8 cellular contexts compared by ENCODE assay signal in genomic region chr3:157176108-157176507, GRCh38. TPM values are rescaled to one million over a fixed set of nuclear protein-coding genes. Genes with fewer than 3 reads are reported as not detected.
DNase-seq lines count a peak whose midpoint lies in the region; ATAC-seq and TF ChIP-seq lines count a peak whose summit lies in the region.

No MANE protein-coding gene starts in this region.

- peak overlapping the region; percentile 91 to 100 (median 98) for H3K27ac Mint-ChIP-seq in naive thymus-derived CD4-positive, alpha-beta T cell

- H3K4me3 Mint-ChIP-seq in naive thymus-derived CD4-positive, alpha-beta T cell, result peak overlapping the region; percentile 86 to 99 (median 93)

- H3K27me3 Mint-ChIP-seq in naive thymus-derived CD4-positive, alpha-beta T cell, result peaks cover 0 to 8% (median 0%) of the 10 kb centered on the region in 5 donors

- POLR2A ChIA-PET in naive thymus-derived CD4-positive, alpha-beta T cell (lab: Charles Lee), result interaction anchor here (1.0 to 8.2 kb wide), 14 partner anchors 8 to 1468 kb away, joined by 3 to 520 read pairs (median 8); partner anchors contain the start of genes CCNL1, SSR3 and TIPARP

- peaks cover 0 to 30% (median 2%) of the 10 kb centered on the region in 11 donors for H3K9me3 Mint-ChIP-seq in naive thymus-derived CD4-positive, alpha-beta T cell

- peak overlapping the region; percentile 74 for H3K4me3 ChIP-seq in LNCaP clone FGC (ENCODE audit: low read depth, low read length)
- peak overlapping the region; percentile 73 for H3K4me3 ChIP-seq in naive thymus-derived CD4-positive, alpha-beta T cell (ENCODE audit: low read length)

- H3K36me3 ChIP-seq in naive thymus-derived CD4-positive, alpha-beta T cell (ENCODE audit: control insufficient read depth in 2 of 3, insufficient read depth in 3 of 3, low read length in 3 of 3), result no peaks in the 10 kb centered on the region

- H3K9me3 ChIP-seq in naive thymus-derived CD4-positive, alpha-beta T cell (ENCODE audit: control insufficient read depth in 2 of 3, low read length in 3 of 3), result no peaks in the 10 kb centered on the region

- H3K27ac ChIP-seq in cingulate gyrus (ENCODE audit: low read depth, low read length), result peak overlapping the region; percentile 16
- H3K27ac ChIP-seq in naive thymus-derived CD4-positive, alpha-beta T cell (ENCODE audit: low read depth, low read length), result peak overlapping the region; percentile 89

- DNase-seq in AG20443 (ENCODE audit: low spot score), result peak; percentile 30
- no peak for DNase-seq in LNCaP clone FGC (ENCODE audit: low read depth)
- no peak for DNase-seq in naive thymus-derived CD4-positive, alpha-beta T cell
- no peak for DNase-seq in middle frontal gyrus (ENCODE audit: extremely low spot score, low spot score)

- intact Hi-C loops in naive thymus-derived CD4-positive, alpha-beta T cell (cut with micrococcal nuclease), result loop anchor here (5.0 to 10.0 kb wide), 5 partner anchors 929 to 1626 kb away; partner anchors contain the start of genes GFM1 (in 2 of the 2), SHOX2 (in 2 of the 2) and MFSD1 (in 1 of the 2)

- H3K36me3 Mint-ChIP-seq in naive thymus-derived CD4-positive, alpha-beta T cell, result peaks cover 0 to 30% (median 24%) of the 10 kb centered on the region in 5 donors

- no peak for ATAC-seq in naive thymus-derived CD4-positive, alpha-beta T cell
- ATAC-seq in HG02938 (IDR thresholded peaks at IDR 0.05; ENCODE audit: unreplicated experiment), result no peak
- ATAC-seq in HG03457 (IDR thresholded peaks at IDR 0.05; ENCODE audit: unreplicated experiment), result no peak
- ATAC-seq in GM19328 (IDR thresholded peaks at IDR 0.05; ENCODE audit: unreplicated experiment), result no peak

- CTCF ChIA-PET in naive thymus-derived CD4-positive, alpha-beta T cell (lab: Charles Lee), result interaction anchor here (1.3 to 2.8 kb wide), 6 partner anchors 15 to 1371 kb away, joined by 4 to 27 read pairs (median 6); partner anchors contain the start of gene CCNL1

- peaks cover 16 to 52% (median 38%) of the 10 kb centered on the region in 7 donors for H3K4me1 Mint-ChIP-seq in naive thymus-derived CD4-positive, alpha-beta T cell

- H3K4me1 ChIP-seq in naive thymus-derived CD4-positive, alpha-beta T cell (ENCODE audit: control insufficient read depth in 2 of 2, insufficient read depth in 2 of 2, low read length in 2 of 2), result peaks cover 17 to 25% of the 10 kb centered on the region in 2 donors

- no peak for TF ChIP-seq CTCF in LNCaP clone FGC (IDR thresholded peaks at IDR 0.05; ENCODE audit: control insufficient read depth, extremely low read depth, insufficient read depth)

- no peaks in the 10 kb centered on the region for H3K27me3 ChIP-seq in naive thymus-derived CD4-positive, alpha-beta T cell (ENCODE audit: control insufficient read depth in 2 of 2, insufficient read depth in 2 of 2, low read length in 2 of 2)

RNA-seq across cellular contexts. Expression of gene CCNL1, which starts 16.2 kb away (rescaled TPM):
- total RNA-seq in naive thymus-derived CD4-positive, alpha-beta T cell, result 1,000 to 10,000 TPM in 2 of 5 experiments, 100 to 1,000 TPM in 3; 230 to 1,170 (median 374) TPM
- polyA plus RNA-seq in naive thymus-derived CD4-positive, alpha-beta T cell, result 10 to 100 TPM; 65.4 to 68.3 TPM
